In genomic region chr3:9951598-9951961, GRCh38 we compare ENCODE assay signal across 8 cellular contexts. TPM values are rescaled to one million over a fixed set of nuclear protein-coding genes. Genes with fewer than 3 reads are reported as not detected.
DNase-seq lines count a peak whose midpoint lies in the region; ATAC-seq and TF ChIP-seq lines count a peak whose summit lies in the region.

No MANE protein-coding gene starts in this region.

- H3K9me3 Mint-ChIP-seq in activated naive CD4-positive, alpha-beta T cell treated with anti-CD3 and anti-CD28 coated beads, Interleukin-2, amount 50 U/mL, for 24 hours: no peaks in the 10 kb centered on the region
- no peaks in the 10 kb centered on the region for H3K9me3 Mint-ChIP-seq in activated CD4-positive, alpha-beta memory T cell treated with anti-CD3 and anti-CD28 coated beads, Interleukin-2, amount 10 ng/mL, durations not matched to agents 7 days and 5 days

- peaks cover 18% of the 10 kb centered on the region for H3K4me1 ChIP-seq in iPS-20b (ENCODE audit: insufficient read depth, low read length)
- peaks cover 0 to 22% (median 19%) of the 10 kb centered on the region in 4 donors for H3K4me1 ChIP-seq in tibial artery

- POLR2A ChIA-PET in activated CD4-positive, alpha-beta memory T cell treated with anti-CD3 and anti-CD28 coated beads, Interleukin-2, amount 10 ng/mL, durations not matched to agents 7 days and 5 days (lab: Charles Lee): interaction anchor here (0.8 to 2.8 kb wide), 10 partner anchors 8 to 196 kb away, joined by 3 to 30 read pairs (median 4); partner anchors contain the start of genes CRELD1, EMC3, JAGN1 and RPUSD3

- no peak for DNase-seq in activated naive CD4-positive, alpha-beta T cell treated with Interleukin-2 at 50 U/mL for 16 hours
- no peak for DNase-seq in activated CD4-positive, alpha-beta memory T cell treated with anti-CD3 and anti-CD28 coated beads, Interleukin-2, amount 10 ng/mL, durations not matched to agents 7 days and 5 days
- DNase-seq in tibial artery (no peak), NCI-H2171 treated with DMSO at 0.1 percent for 48 hours (lab: John Stamatoyannopoulos, UW) (no peak), NCI-H2171 (lab: John Stamatoyannopoulos, UW) (no peak)

- H3K27me3 ChIP-seq in iPS-20b (ENCODE audit: insufficient read depth, low read length) (peaks cover 24% of the 10 kb centered on the region; the same call in 1 of the 2 replicates), tibial artery (no peaks in the 10 kb centered on the region)

- H3K9me3 ChIP-seq in iPS-20b (ENCODE audit: insufficient read depth, low read depth, low read length) (no peaks in the 10 kb centered on the region), tibial artery (no peaks in the 10 kb centered on the region)

- no peak for TF ChIP-seq CTCF in tibial artery (IDR thresholded peaks at IDR 0.05)

- ATAC-seq in HG02970 (IDR thresholded peaks at IDR 0.05; ENCODE audit: low FRiP score, unreplicated experiment): no peak

- H3K27ac ChIP-seq in iPS-20b (ENCODE audit: low read length) (no peak overlapping the region), tibial artery (no peak overlapping the region)

- CTCF ChIA-PET in activated CD4-positive, alpha-beta memory T cell treated with anti-CD3 and anti-CD28 coated beads, Interleukin-2, amount 10 ng/mL, durations not matched to agents 7 days and 5 days (lab: Charles Lee): interaction anchor here (1.0 to 4.7 kb wide), 5 partner anchors 13 to 124 kb away, joined by 3 to 34 read pairs (median 3); partner anchors contain the start of gene CRELD1

- H3K9ac ChIP-seq in iPS-20b (ENCODE audit: low read depth, low read length): peak overlapping the region; percentile 68; the same call in 1 of the 2 replicates

- H3K4me3 Mint-ChIP-seq in activated naive CD4-positive, alpha-beta T cell treated with anti-CD3 and anti-CD28 coated beads, Interleukin-2, amount 50 U/mL, for 24 hours: peak overlapping the region; percentile 89
- peak overlapping the region; percentile 84 for H3K4me3 Mint-ChIP-seq in activated CD4-positive, alpha-beta memory T cell treated with anti-CD3 and anti-CD28 coated beads, Interleukin-2, amount 10 ng/mL, durations not matched to agents 7 days and 5 days

- H3K36me3 Mint-ChIP-seq in activated naive CD4-positive, alpha-beta T cell treated with anti-CD3 and anti-CD28 coated beads, Interleukin-2, amount 50 U/mL, for 24 hours: no peaks in the 10 kb centered on the region
- H3K36me3 Mint-ChIP-seq in activated CD4-positive, alpha-beta memory T cell treated with anti-CD3 and anti-CD28 coated beads, Interleukin-2, amount 10 ng/mL, durations not matched to agents 7 days and 5 days (ENCODE audit: low read depth): no peaks in the 10 kb centered on the region

- H3K36me3 ChIP-seq in iPS-20b (ENCODE audit: insufficient read depth, low read depth, low read length) (peaks cover 12% of the 10 kb centered on the region), tibial artery (peaks cover 0 to 13% (median 0%) of the 10 kb centered on the region in 3 donors)

- H3K4me1 Mint-ChIP-seq in activated naive CD4-positive, alpha-beta T cell treated with anti-CD3 and anti-CD28 coated beads, Interleukin-2, amount 50 U/mL, for 24 hours: peaks cover 15% of the 10 kb centered on the region
- H3K4me1 Mint-ChIP-seq in activated CD4-positive, alpha-beta memory T cell treated with anti-CD3 and anti-CD28 coated beads, Interleukin-2, amount 10 ng/mL, durations not matched to agents 7 days and 5 days: peaks cover 21% of the 10 kb centered on the region

- no peaks in the 10 kb centered on the region for H3K27me3 Mint-ChIP-seq in activated naive CD4-positive, alpha-beta T cell treated with anti-CD3 and anti-CD28 coated beads, Interleukin-2, amount 50 U/mL, for 24 hours
- no peaks in the 10 kb centered on the region for H3K27me3 Mint-ChIP-seq in activated CD4-positive, alpha-beta memory T cell treated with anti-CD3 and anti-CD28 coated beads, Interleukin-2, amount 10 ng/mL, durations not matched to agents 7 days and 5 days

- intact Hi-C loops in tibial artery (cut with DNase I; ENCODE audit: low total_unique reads): loop anchor here (10.0 kb wide), 1 partner anchor 273 kb away; no protein-coding TSS in a partner anchor

- no peak overlapping the region for H3K27ac Mint-ChIP-seq in activated naive CD4-positive, alpha-beta T cell treated with anti-CD3 and anti-CD28 coated beads, Interleukin-2, amount 50 U/mL, for 24 hours
- no peak overlapping the region for H3K27ac Mint-ChIP-seq in activated CD4-positive, alpha-beta memory T cell treated with anti-CD3 and anti-CD28 coated beads, Interleukin-2, amount 10 ng/mL, durations not matched to agents 7 days and 5 days

- H3K4me3 ChIP-seq in iPS-20b (ENCODE audit: low read length) (peak overlapping the region; percentile 90), tibial artery (peak overlapping the region; percentile 57 to 59)

RNA-seq across cellular contexts. Expression of gene PRRT3, which starts 0.6 kb away (rescaled TPM):
- 1 to 10 TPM; 5.4 to 6.1 TPM for total RNA-seq in activated CD4-positive, alpha-beta memory T cell treated with anti-CD3 and anti-CD28 coated beads, Interleukin-2, amount 10 ng/mL, durations not matched to agents 7 days and 5 days

RNA-seq across cellular contexts. Expression of gene CRELD1, which starts 17.9 kb away (rescaled TPM):
- total RNA-seq in activated CD4-positive, alpha-beta memory T cell treated with anti-CD3 and anti-CD28 coated beads, Interleukin-2, amount 10 ng/mL, durations not matched to agents 7 days and 5 days: 10 to 100 TPM; 15.9 to 17.1 TPM

RNA-seq across cellular contexts. Expression of gene IL17RC, which starts 34.7 kb away (rescaled TPM):
- total RNA-seq in activated CD4-positive, alpha-beta memory T cell treated with anti-CD3 and anti-CD28 coated beads, Interleukin-2, amount 10 ng/mL, durations not matched to agents 7 days and 5 days: under 1 TPM; 0.23 to 0.45 TPM

RNA-seq across cellular contexts. Expression of gene EMC3, which starts 35.1 kb away (rescaled TPM):
- 10 to 100 TPM; 55.5 to 59.5 TPM for total RNA-seq in activated CD4-positive, alpha-beta memory T cell treated with anti-CD3 and anti-CD28 coated beads, Interleukin-2, amount 10 ng/mL, durations not matched to agents 7 days and 5 days

RNA-seq across cellular contexts. Expression of gene IL17RE, which starts 48.9 kb away (rescaled TPM):
- total RNA-seq in activated CD4-positive, alpha-beta memory T cell treated with anti-CD3 and anti-CD28 coated beads, Interleukin-2, amount 10 ng/mL, durations not matched to agents 7 days and 5 days: 1 to 10 TPM; 1.7 to 3.0 TPM
